Comparison of ENCODE assay signal across 8 cellular contexts in the genomic region with DNA sequence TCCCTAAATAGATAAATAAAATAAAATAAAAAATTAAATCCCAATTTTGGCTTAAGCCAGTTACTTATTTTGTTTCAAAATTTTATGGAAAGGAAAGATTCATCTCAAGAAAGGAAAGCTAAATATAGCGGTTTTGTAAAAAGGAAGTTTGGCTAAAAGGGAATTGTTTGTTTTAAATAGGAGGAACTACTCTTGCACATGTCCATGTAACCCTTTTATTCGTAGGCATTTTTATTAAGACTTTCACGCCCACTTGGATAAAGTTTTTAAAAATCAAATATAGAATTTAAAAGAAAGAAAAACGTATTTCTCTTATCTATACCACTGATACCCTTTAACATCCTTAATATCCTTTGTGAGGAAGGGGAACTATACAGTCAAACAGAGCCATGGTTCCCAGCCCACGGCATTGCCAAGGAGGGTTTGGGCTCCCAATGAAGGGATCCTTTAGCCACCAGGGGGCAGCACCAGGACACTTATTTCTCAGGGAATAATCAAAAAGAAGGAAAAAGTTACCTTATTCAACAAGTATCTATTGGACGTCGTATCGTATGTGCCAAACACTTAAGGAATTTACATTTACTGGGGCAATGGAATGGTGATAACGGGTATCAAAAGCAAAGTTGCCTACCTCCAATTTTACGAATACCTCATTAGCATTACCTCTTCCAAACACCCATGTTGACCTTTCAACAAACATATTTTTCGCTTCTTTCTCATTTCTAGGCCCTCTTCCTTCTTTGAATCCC. TPM values are rescaled to one million over a fixed set of nuclear protein-coding genes. Genes with fewer than 3 reads are reported as not detected.
A peak's percentile ranks its signal among the peaks of the same experiment; 100 is the strongest.
DNase-seq lines count a peak whose midpoint lies in the region; ATAC-seq lines count a peak whose summit lies in the region.

No MANE protein-coding gene starts in this region.

- intact Hi-C loops in left colon (cut with DNase I, micrococcal nuclease), result loop anchor here in 1 of 2 donors (10.0 kb wide), 1 partner anchor 123 kb away; no protein-coding TSS in a partner anchor

- peak; percentile 6 for DNase-seq in DMS79 treated with DMSO at 0.1 percent for 48 hours (lab: John Stamatoyannopoulos, UW)
- no peak for DNase-seq in DMS79 (lab: John Stamatoyannopoulos, UW)
- peak; percentile 15 for DNase-seq in NCI-H2029 treated with DMSO at 0.1 percent for 48 hours (lab: John Stamatoyannopoulos, UW)
- peak; percentile 69 for DNase-seq in activated CD4-positive, alpha-beta T cell treated with anti-CD3 and anti-CD28 coated beads for 1 hour
- peak; percentile 71 for DNase-seq in cerebellum (ENCODE audit: low spot score)
- DNase-seq in left colon, result peak; percentile 74 to 95
- peak; percentile 88 to 91 for DNase-seq in stimulated activated CD4-positive, alpha-beta T cell treated with anti-CD3 and anti-CD28 coated beads, Interleukin-2, amount 100 ng/mL, for 24 hours

- peak; percentile 61 for ATAC-seq in HG02943 (IDR thresholded peaks at IDR 0.05; ENCODE audit: low read depth, unreplicated experiment)
- peak; percentile 84 for ATAC-seq in left colon

RNA-seq across cellular contexts. Expression of a gene that starts 27.7 kb away (rescaled TPM):
- 18.4 TPM for total RNA-seq in cerebellum
- total RNA-seq in left colon, result 10 to 100 TPM; 13.7 to 23.1 TPM

RNA-seq across cellular contexts. Expression of a gene that starts 32.7 kb away (rescaled TPM):
- total RNA-seq in cerebellum (17.1 TPM), left colon (10 to 100 TPM; 13.0 to 14.7 TPM)
